16 cellular contexts compared by ENCODE assay signal in genomic region chr12:40616383-40616900, GRCh38.
DNase-seq lines count a peak whose midpoint lies in the region; ATAC-seq lines count a peak whose summit lies in the region.
"Had no signal": no experiment of that assay in that cellular context is flagged by ENCODE, and none has a peak within 500 bp of the region (broad histone marks: within the 10 kb centered on the region; RNA-seq: fewer than 3 reads in every experiment).

No MANE protein-coding gene starts in this region.

- no peak overlapping the region for H3K4me3 Mint-ChIP-seq in stimulated activated naive B cell treated with anti-CD40 and anti-IgM and Interleukin-4, amounts not matched to agents 10 μg/mL and 1 μg/mL and 100 μg/mL, for 72 hours
- H3K4me3 Mint-ChIP-seq: CD14-positive monocyte, T-helper 17 cell had no signal

- DNase-seq in NOMO-1 treated with DMSO at 0.1 percent for 48 hours (lab: John Stamatoyannopoulos, UW; ENCODE audit: unreplicated experiment): peak; percentile 2
- DNase-seq in NOMO-1 treated with dmso at 0.1 percent for 144 hours (lab: John Stamatoyannopoulos, UW; ENCODE audit: unreplicated experiment): no peak
- peak; percentile 5 for DNase-seq in NCI-H2171 (lab: John Stamatoyannopoulos, UW)
- DNase-seq in globus pallidus (ENCODE audit: low spot score): peak; percentile 59
- no peak for DNase-seq in sciatic nerve (ENCODE audit: low spot score)
- DNase-seq in HCEC 1CT: no peak
- DNase-seq in stimulated activated naive B cell treated with anti-CD40 and anti-IgM and Interleukin-4, amounts not matched to agents 10 μg/mL and 1 μg/mL and 100 μg/mL, for 72 hours: no peak
- no peak for DNase-seq in activated gamma-delta T cell (lab: John Stamatoyannopoulos, UW)
- DNase-seq: GM23248, NCI-H1417 treated with DMSO at 0.1 percent for 48 hours, NCI-H1930, NCI-H748 treated with DMSO at 0.1 percent for 48 hours, PC-9, T-helper 17 cell had no signal

- H3K27me3 Mint-ChIP-seq in stimulated activated naive B cell treated with anti-CD40 and anti-IgM and Interleukin-4, amounts not matched to agents 10 μg/mL and 1 μg/mL and 100 μg/mL, for 72 hours: peaks cover 0 to 4% of the 10 kb centered on the region in 2 donors
- H3K27me3 Mint-ChIP-seq: T-helper 17 cell had no signal

- H3K9me3 Mint-ChIP-seq in stimulated activated naive B cell treated with anti-CD40 and anti-IgM and Interleukin-4, amounts not matched to agents 10 μg/mL and 1 μg/mL and 100 μg/mL, for 72 hours: no peaks in the 10 kb centered on the region

- no peak overlapping the region for H3K27ac Mint-ChIP-seq in stimulated activated naive B cell treated with anti-CD40 and anti-IgM and Interleukin-4, amounts not matched to agents 10 μg/mL and 1 μg/mL and 100 μg/mL, for 72 hours
- H3K27ac Mint-ChIP-seq: CD14-positive monocyte, T-helper 17 cell had no signal

- peak; percentile 86 for ATAC-seq in sciatic nerve
- ATAC-seq in stimulated activated naive B cell treated with anti-CD40 and anti-IgM and Interleukin-4, amounts not matched to agents 10 μg/mL and 1 μg/mL and 100 μg/mL, for 72 hours (replicated peaks): no peak
- ATAC-seq: GM12878, T-helper 17 cell had no signal

- intact Hi-C loops in sciatic nerve (cut with DNase I): no loop called here

- peaks cover 3 to 6% of the 10 kb centered on the region in 2 donors for H3K4me1 Mint-ChIP-seq in stimulated activated naive B cell treated with anti-CD40 and anti-IgM and Interleukin-4, amounts not matched to agents 10 μg/mL and 1 μg/mL and 100 μg/mL, for 72 hours
- H3K4me1 Mint-ChIP-seq: T-helper 17 cell had no signal

- H3K36me3 Mint-ChIP-seq in stimulated activated naive B cell treated with anti-CD40 and anti-IgM and Interleukin-4, amounts not matched to agents 10 μg/mL and 1 μg/mL and 100 μg/mL, for 72 hours: no peaks in the 10 kb centered on the region
- H3K36me3 Mint-ChIP-seq: CD14-positive monocyte had no signal

Comparison
In these comparisons a context has a peak if more than half of its experiments do, and no peak if none do; other contexts are left out.
1. DNase-seq: peak in NOMO-1 treated with DMSO at 0.1 percent for 48 hours (single experiment), NCI-H2171 (single experiment) and globus pallidus (single experiment); none in NOMO-1 treated with dmso at 0.1 percent for 144 hours (single experiment), sciatic nerve (single experiment), HCEC 1CT (single experiment), stimulated activated naive B cell treated with anti-CD40 and anti-IgM and Interleukin-4, amounts not matched to agents 10 μg/mL and 1 μg/mL and 100 μg/mL, for 72 hours (single experiment) and activated gamma-delta T cell (single experiment).